In genomic region chr1:215054266-215054665, GRCh38 we compare ENCODE assay signal across 40 cellular contexts. TPM values are rescaled to one million over a fixed set of nuclear protein-coding genes. Genes with fewer than 3 reads are reported as not detected.
"Had no signal": no experiment of that assay in that cellular context is flagged by ENCODE, and none has a peak within 500 bp of the region (broad histone marks: within the 10 kb centered on the region; RNA-seq: fewer than 3 reads in every experiment).

No MANE protein-coding gene starts in this region.

- FAIRE-seq: astrocyte, bronchial epithelial cell, RCC 7860 had no signal

- H3K4me3 ChIP-seq: body of pancreas, MG63 had no signal

- ATAC-seq: activated CD8-positive, alpha-beta memory T cell treated with anti-CD3 and anti-CD28 coated beads, Interleukin-2, amount 10 ng/mL, durations not matched to agents 7 days and 5 days; activated T-cell treated with anti-CD3 and anti-CD28 coated beads, Interleukin-2, amount 50 U/mL, for 72 hours; activated T-helper 17 cell treated with anti-CD3 and anti-CD28 coated beads, Interleukin-2, amount 50 U/mL, for 72 hours; body of pancreas; PC-3; Right ventricle myocardium inferior had no signal

- DNase-seq: activated CD4-positive, alpha-beta memory T cell treated with anti-CD3 and anti-CD28 coated beads, Interleukin-2, amount 10 ng/mL, durations not matched to agents 7 days and 5 days; activated CD4-positive, alpha-beta T cell treated with anti-CD3 and anti-CD28 coated beads for 1 hour; activated CD4-positive, alpha-beta T cell treated with anti-CD3 and anti-CD28 coated beads for 48 hours; activated CD4-positive, CD25-positive, alpha-beta regulatory T cell; activated CD8-positive, alpha-beta memory T cell treated with anti-CD3 and anti-CD28 coated beads for 24 hours; activated CD8-positive, alpha-beta memory T cell treated with anti-CD3 and anti-CD28 coated beads, Interleukin-2, amount 10 ng/mL, durations not matched to agents 7 days and 5 days; activated effector memory CD4-positive, alpha-beta T cell treated with anti-CD3 and anti-CD28 coated beads, Interleukin-2, amount 50 U/mL, for 16 hours; activated naive CD4-positive, alpha-beta T cell; activated naive CD4-positive, alpha-beta T cell treated with anti-CD3 and anti-CD28 coated beads, Interleukin-2, amount 50 U/mL, for 16 hours; activated naive CD8-positive, alpha-beta T cell treated with anti-CD3 and anti-CD28 coated beads, Interleukin-2, amount 10 ng/mL, durations not matched to agents 7 days and 5 days; activated T-cell treated with anti-CD3 and anti-CD28 coated beads, Interleukin-2, amount 50 U/mL, for 1 hour; activated T-cell treated with anti-CD3 and anti-CD28 coated beads, Interleukin-2, amount 50 U/mL, for 72 hours; body of pancreas; caudate nucleus; cerebellar nuclear complex; Kasumi-1; KG1; MG63; NCI-H1048; NCI-H1105 treated with DMSO at 0.1 percent for 48 hours; NCI-H1436; NCI-H1694; NCI-H1930; NCI-H2081 treated with DMSO at 0.1 percent for 48 hours; NCI-H345; NCI-H524 treated with DMSO at 0.1 percent for 48 hours; NK-92 treated with Interleukin-12 subunit alpha and Interleukin-12 subunit beta, amount 100 ng/mL, for 24 hours; PC-3; SIG-M5; SW 1271; T-helper 1 cell; T-helper 2 cell; T-helper 9 cell had no signal

- H3K36me3 ChIP-seq: MG63 had no signal

- H3K27ac ChIP-seq: body of pancreas, RWPE1, VCaP had no signal

- H3K27me3 ChIP-seq: body of pancreas, MG63 had no signal

- H3K9me3 ChIP-seq: body of pancreas, MG63 had no signal

- H3K4me1 ChIP-seq: body of pancreas had no signal

RNA-seq across cellular contexts. Expression of gene KCNK2, which starts 28.3 kb away (rescaled TPM):
- total RNA-seq: activated CD4-positive, alpha-beta memory T cell treated with anti-CD3 and anti-CD28 coated beads, Interleukin-2, amount 10 ng/mL, durations not matched to agents 7 days and 5 days; activated CD8-positive, alpha-beta memory T cell treated with anti-CD3 and anti-CD28 coated beads, Interleukin-2, amount 10 ng/mL, durations not matched to agents 7 days and 5 days; activated naive CD8-positive, alpha-beta T cell treated with anti-CD3 and anti-CD28 coated beads, Interleukin-2, amount 10 ng/mL, durations not matched to agents 7 days and 5 days; activated T-cell treated with anti-CD3 and anti-CD28 coated beads, Interleukin-2, amount 50 U/mL, for 72 hours; activated T-helper 17 cell treated with anti-CD3 and anti-CD28 coated beads, Interleukin-2, amount 50 U/mL, for 72 hours; PC-3 had no signal
